Comparison of ENCODE assay signal across 18 cellular contexts in genomic region chr9:34204011-34204635, GRCh38. TPM values are rescaled to one million over a fixed set of nuclear protein-coding genes. Genes with fewer than 3 reads are reported as not detected.
DNase-seq lines count a peak whose midpoint lies in the region; ATAC-seq and TF ChIP-seq lines count a peak whose summit lies in the region.
"Had no signal": no experiment of that assay in that cellular context is flagged by ENCODE, and none has a peak within 500 bp of the region (broad histone marks: within the 10 kb centered on the region; RNA-seq: fewer than 3 reads in every experiment).

No MANE protein-coding gene starts in this region.

- H3K4ac ChIP-seq in mesendoderm (ENCODE audit: low read depth, low read length) = no peak overlapping the region

- no peak overlapping the region for H4K8ac ChIP-seq in mesendoderm (ENCODE audit: low read depth, low read length)

- H3K79me2 ChIP-seq in mesendoderm (ENCODE audit: control insufficient read depth, insufficient read depth, low read length) = peaks cover 7% of the 10 kb centered on the region

- H3K4me3 ChIP-seq in heart right ventricle (no peak overlapping the region), choroid plexus epithelial cell (ENCODE audit: low read depth, low read length) (no peak overlapping the region), mesendoderm (ENCODE audit: low read length) (no peak overlapping the region)
- H3K4me3 ChIP-seq: heart left ventricle, transverse colon had no signal

- no peak overlapping the region for H2BK15ac ChIP-seq in mesendoderm (replicated peaks; ENCODE audit: low read depth)

- 60% methylated on average over 6 of the region's 6 CpGs for WGBS in heart right ventricle, 2 donors
- WGBS in mesendoderm (ENCODE audit: extremely low coverage, insufficient coverage, low lambda C conversion rate) = no CpG with 5 or more reads among the region's 6 CpGs

- H3K56ac ChIP-seq in mesendoderm (ENCODE audit: low read length) = no peak overlapping the region

- H3K27ac ChIP-seq in heart right ventricle (peak overlapping the region in 4 of 10 donors; percentile 6 to 28 (median 18)), mesendoderm (ENCODE audit: low read depth, low read length) (no peak overlapping the region)
- H3K27ac ChIP-seq: transverse colon had no signal

- H2BK120ac ChIP-seq in mesendoderm (ENCODE audit: low read depth, low read length) = no peak overlapping the region

- intact Hi-C loops in Right ventricle myocardium superior (cut with DNase I) = no loop called here
- intact Hi-C loops in heart right ventricle (cut with DNase I) = loop anchor here in 1 of 10 donors (10.0 kb wide), 1 partner anchor 59 kb away; no protein-coding TSS in a partner anchor
- intact Hi-C loops in left colon (cut with DNase I, micrococcal nuclease) = no loop called here

- H3K36me3 ChIP-seq in heart right ventricle (peaks cover 0 to 15% (median 0%) of the 10 kb centered on the region in 9 donors), mesendoderm (ENCODE audit: control insufficient read depth, insufficient read depth, low read length) (no peaks in the 10 kb centered on the region)
- H3K36me3 ChIP-seq: transverse colon had no signal

- H3K9ac ChIP-seq in mesendoderm (ENCODE audit: low read length) = no peak overlapping the region

- ATAC-seq in Right ventricle myocardium superior (ENCODE audit: poor library complexity) = peak; percentile 32
- ATAC-seq in heart right ventricle = no peak
- peak; percentile 34 for ATAC-seq in left colon
- no peak for ATAC-seq in SK-N-SH treated with all-trans-retinoic acid at 6 μM for 48 hours
- no peak for ATAC-seq in GM21529 (IDR thresholded peaks at IDR 0.05; ENCODE audit: unreplicated experiment)
- no peak for ATAC-seq in HG02884 (IDR thresholded peaks at IDR 0.05; ENCODE audit: unreplicated experiment)
- ATAC-seq: T-cell had no signal

- H3K4me1 ChIP-seq in heart right ventricle (peaks cover 3 to 56% (median 30%) of the 10 kb centered on the region in 9 donors), mesendoderm (ENCODE audit: control insufficient read depth, low read depth, low read length) (no peaks in the 10 kb centered on the region)

- no peak overlapping the region for H3K23ac ChIP-seq in mesendoderm (ENCODE audit: low read length)

- no peak overlapping the region for H4K5ac ChIP-seq in mesendoderm (ENCODE audit: low read length)

- H3K79me1 ChIP-seq in mesendoderm (ENCODE audit: low read length) = peaks cover 5% of the 10 kb centered on the region

- no peak overlapping the region for H2BK5ac ChIP-seq in mesendoderm (ENCODE audit: low read length)

- H3K9me3 ChIP-seq in heart right ventricle = no peaks in the 10 kb centered on the region
- H3K9me3 ChIP-seq: heart left ventricle, transverse colon had no signal

- no peak overlapping the region for H2AK5ac ChIP-seq in mesendoderm (ENCODE audit: low read length)

- TF ChIP-seq CTCF in heart right ventricle (IDR thresholded peaks at IDR 0.05) = no peak
- TF ChIP-seq CTCF in choroid plexus epithelial cell (conservative IDR thresholded peaks at IDR 0.05; ENCODE audit: low read depth, low read length) = no peak

- no peak overlapping the region for H3K4me2 ChIP-seq in mesendoderm (ENCODE audit: low read length)

- DNase-seq in Right ventricle myocardium superior (no peak), heart right ventricle (no peak), choroid plexus epithelial cell (ENCODE audit: low read depth) (peak; percentile 7), left colon (no peak), mesendoderm (no peak)
- DNase-seq: activated B cell treated with CpG ODN at 0.5 μM for 24 hours; activated effector memory CD4-positive, alpha-beta T cell treated with Interleukin-2 at 50 U/mL for 16 hours; amniotic stem cell; DND-41; heart left ventricle; islet precursor cell; NCI-H1048; NCI-H774; T-cell; transverse colon had no signal

- H3K27me3 ChIP-seq in heart right ventricle (no peaks in the 10 kb centered on the region), mesendoderm (ENCODE audit: insufficient read depth, low read length, poor library complexity) (no peaks in the 10 kb centered on the region)
- H3K27me3 ChIP-seq: heart left ventricle, transverse colon had no signal

- H3K18ac ChIP-seq in mesendoderm (ENCODE audit: low read length) = no peak overlapping the region

TF ChIP-seq in SK-N-SH treated with all-trans-retinoic acid at 6 μM for 48 hours, 23 proteins besides CTCF, POLR2A, EP300 and RAD21:
- no peak for TF ChIP-seq ZC3H10 (CRISPR knock-in tag; IDR thresholded peaks at IDR 0.05)
- TF ChIP-seq ZFP30 (CRISPR knock-in tag; IDR thresholded peaks at IDR 0.05) = no peak
- no peak for TF ChIP-seq CREB5 (CRISPR knock-in tag; IDR thresholded peaks at IDR 0.05; ENCODE audit: low read depth)

RNA-seq across cellular contexts. Expression of gene UBAP1, which starts 25.3 kb away (rescaled TPM):
- total RNA-seq in Right ventricle myocardium superior (44.0 TPM), heart right ventricle (10 to 100 TPM; 39.5 to 54.2 (median 43.3) TPM), left colon (10 to 100 TPM; 34.3 to 43.3 TPM)
- 10 to 100 TPM; 18.4 to 41.1 TPM for polyA plus RNA-seq in heart right ventricle
- polyA plus RNA-seq in mesendoderm (2013, experiment 1 of 2) = 28.5 TPM
- polyA plus RNA-seq in mesendoderm (2013, experiment 2 of 2) = 28.1 TPM

Comparison
In these comparisons a context has a peak if more than half of its experiments do, and no peak if none do; other contexts are left out.
1. ATAC-seq: peak in Right ventricle myocardium superior (single experiment) and left colon (single experiment); none in heart right ventricle (0 of 8), SK-N-SH treated with all-trans-retinoic acid at 6 μM for 48 hours (single experiment), GM21529 (single experiment) and HG02884 (single experiment).